In the genomic region with DNA sequence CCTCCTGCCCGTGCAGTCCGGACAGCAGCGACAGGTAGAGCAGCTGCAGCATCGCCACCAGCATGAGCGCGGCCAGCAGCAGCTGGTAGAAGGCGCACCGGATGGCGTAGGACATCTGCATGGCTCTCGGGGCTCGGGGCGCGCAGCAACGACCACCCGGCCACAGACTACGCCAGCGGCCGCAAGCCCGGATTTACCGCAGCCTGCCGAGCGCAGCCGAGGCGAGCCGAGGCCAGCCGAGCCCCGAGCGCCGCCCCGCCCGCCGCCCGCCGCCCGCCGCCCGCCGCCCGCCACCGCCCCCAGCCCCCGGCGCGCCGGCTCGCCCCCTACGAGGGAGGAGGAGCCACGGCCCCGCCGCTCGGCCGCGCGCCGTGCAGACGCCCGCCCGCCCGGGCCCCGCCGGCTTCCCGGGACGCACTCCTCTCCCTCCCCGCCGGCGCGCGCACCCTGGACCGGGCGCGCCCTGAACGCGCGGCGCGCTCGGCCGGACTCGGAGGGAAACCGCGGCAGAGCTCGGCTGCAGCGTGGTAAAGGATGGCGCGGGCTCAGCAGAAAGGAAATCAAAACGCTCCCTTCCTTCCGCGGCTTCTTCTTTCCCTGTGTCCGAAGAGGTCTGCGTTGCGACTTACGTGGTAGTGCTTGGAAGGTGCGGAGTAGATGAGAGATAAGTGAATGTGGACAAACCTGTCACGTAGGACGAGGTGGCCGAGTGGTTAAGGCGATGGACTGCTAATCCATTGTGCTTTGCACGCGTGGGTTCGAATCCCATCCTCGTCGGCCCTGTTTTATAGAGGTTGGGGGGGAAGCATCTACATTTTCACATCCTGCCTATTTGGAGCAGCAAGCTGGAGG, we compare ENCODE assay signal across 8 cellular contexts. TPM values are rescaled to one million over a fixed set of nuclear protein-coding genes. Genes with fewer than 3 reads are reported as not detected.
DNase-seq lines count a peak whose midpoint lies in the region; ATAC-seq lines count a peak whose summit lies in the region.

A gene (minus strand): TSS at position 205 of the 852 bp plus-strand sequence. CDS start 84 bp downstream, at position 121.

- peaks cover 10% of the 10 kb centered on the region for H3K36me3 ChIP-seq in BLaER1

- peaks cover 8 to 14% of the 10 kb centered on the region in 2 donors for H3K36me3 Mint-ChIP-seq in activated naive CD4-positive, alpha-beta T cell treated with anti-CD3 and anti-CD28 coated beads, Interleukin-2, amount 50 U/mL, for 72 hours

- H3K9ac ChIP-seq in BLaER1 = peak within 1 kb of the TSS; percentile 89

- H3K4me1 ChIP-seq in BLaER1 = peaks cover 50% of the 10 kb centered on the region

- H3K27ac ChIP-seq in BLaER1 (peak within 1 kb of the TSS; percentile 82), substantia nigra (ENCODE audit: low read depth, low read length, poor library complexity, severe bottlenecking) (peak within 1 kb of the TSS; percentile 94)

- DNase-seq in NAMALWA (ENCODE audit: low spot score) (peak; percentile 93), SKM-1 (lab: John Stamatoyannopoulos, UW; ENCODE audit: unreplicated experiment) (peak; percentile 83), glomerular endothelial cell (ENCODE audit: extremely low read depth, low read depth, low spot score) (peak; percentile 82), occipital lobe (lab: John Stamatoyannopoulos, UW) (peak; percentile 83), substantia nigra (lab: John Stamatoyannopoulos, UW) (peak in 45 of 49 donors; percentile 35 to 94 (median 70))
- peak; percentile 89 to 90 for DNase-seq in activated naive CD4-positive, alpha-beta T cell treated with anti-CD3 and anti-CD28 coated beads, Interleukin-2, amount 50 U/mL, for 72 hours (ENCODE audit: low spot score in 2 of 2)

- H3K9me3 Mint-ChIP-seq in activated naive CD4-positive, alpha-beta T cell treated with anti-CD3 and anti-CD28 coated beads, Interleukin-2, amount 50 U/mL, for 72 hours = peaks cover 0 to 3% of the 10 kb centered on the region in 2 donors

- peak; percentile 43 for ATAC-seq in GM21390 (IDR thresholded peaks at IDR 0.05; ENCODE audit: unreplicated experiment)
- ATAC-seq in activated naive CD4-positive, alpha-beta T cell treated with anti-CD3 and anti-CD28 coated beads, Interleukin-2, amount 50 U/mL, for 72 hours = peak; percentile 67 to 75

- H3K4me2 ChIP-seq in BLaER1 = peak within 1 kb of the TSS; percentile 99

- peaks cover 19% of the 10 kb centered on the region for H4K20me1 ChIP-seq in BLaER1

- peak within 1 kb of the TSS; percentile 99 to 100 for H3K27ac Mint-ChIP-seq in activated naive CD4-positive, alpha-beta T cell treated with anti-CD3 and anti-CD28 coated beads, Interleukin-2, amount 50 U/mL, for 72 hours

- H3K4me3 ChIP-seq in BLaER1 = peak within 1 kb of the TSS; percentile 90

- no peaks in the 10 kb centered on the region for H3K27me3 ChIP-seq in BLaER1

- H3K9me3 ChIP-seq in BLaER1 = no peaks in the 10 kb centered on the region

RNA-seq across cellular contexts. Expression of the gene that starts here (rescaled TPM):
- 1 to 10 TPM; 6.5 to 8.9 TPM for total RNA-seq in activated naive CD4-positive, alpha-beta T cell treated with anti-CD3 and anti-CD28 coated beads, Interleukin-2, amount 50 U/mL, for 72 hours
- total RNA-seq in glomerular endothelial cell (48.2 and 53.3 TPM in 2 replicates), occipital lobe (63.2 TPM)

Comparison
In these comparisons a context has a peak if more than half of its experiments do, and no peak if none do; other contexts are left out.
1. Peak in every context shown above with its lines: DNase-seq, ATAC-seq, H3K4me3 ChIP-seq and H3K27ac ChIP-seq.